In genomic region chr20:23582293-23582692, GRCh38 we compare ENCODE assay signal across 27 cellular contexts. TPM values are rescaled to one million over a fixed set of nuclear protein-coding genes. Genes with fewer than 3 reads are reported as not detected.
DNase-seq lines count a peak whose midpoint lies in the region; ATAC-seq, FAIRE-seq and TF ChIP-seq lines count a peak whose summit lies in the region.
"Had no signal": no experiment of that assay in that cellular context is flagged by ENCODE, and none has a peak within 500 bp of the region (broad histone marks: within the 10 kb centered on the region; RNA-seq: fewer than 3 reads in every experiment).

No MANE protein-coding gene starts in this region.

- TF ChIP-seq POLR2A in heart left ventricle (IDR thresholded peaks at IDR 0.05) (no peak), upper lobe of left lung (IDR thresholded peaks at IDR 0.05) (no peak), vagina (IDR thresholded peaks at IDR 0.05) (no peak)

- H3K79me2 ChIP-seq in keratinocyte (ENCODE audit: control insufficient read depth, insufficient read depth, low read length), result no peaks in the 10 kb centered on the region

- peak overlapping the region; percentile 43 for H2AFZ ChIP-seq in keratinocyte (ENCODE audit: control insufficient read depth, low read length)

- H3K27ac Mint-ChIP-seq in endodermal cell, result no peak overlapping the region
- H3K27ac Mint-ChIP-seq: CD8-positive, alpha-beta T cell had no signal

- no peak for FAIRE-seq in keratinocyte (lab: Jason Lieb, UNC)
- FAIRE-seq: GM19239 had no signal

- H3K36me3 Mint-ChIP-seq in endodermal cell (ENCODE audit: low read depth), result no peaks in the 10 kb centered on the region
- H3K36me3 Mint-ChIP-seq: CD8-positive, alpha-beta T cell had no signal

- peaks cover 0 to 5% (median 0%) of the 10 kb centered on the region in 12 donors for H3K9me3 ChIP-seq in heart left ventricle
- peaks cover 9% of the 10 kb centered on the region for H3K9me3 ChIP-seq in endodermal cell (ENCODE audit: control insufficient read depth, low read length)
- no peaks in the 10 kb centered on the region for H3K9me3 ChIP-seq in keratinocyte (ENCODE audit: control insufficient read depth, low read depth, low read length)
- H3K9me3 ChIP-seq in upper lobe of left lung, result no peaks in the 10 kb centered on the region
- H3K9me3 ChIP-seq in vagina, result no peaks in the 10 kb centered on the region
- H3K9me3 ChIP-seq: SJSA1 had no signal

- ATAC-seq in heart left ventricle (no peak), upper lobe of left lung (ENCODE audit: low FRiP score in 2 of 2) (no peak)
- ATAC-seq: CD8-positive, alpha-beta T cell; Panc1 had no signal

- 71 to 100% (median 77%) methylated on average over 1 of the region's 1 CpG for WGBS in heart left ventricle, 4 donors
- 87% methylated on average over 1 of the region's 1 CpG; no CpG with 5 or more reads in 1 of the 2 experiments for WGBS in endodermal cell (ENCODE audit: insufficient coverage in 1 of 2, insufficient read length in 1 of 2), 2 experiments
- WGBS in upper lobe of left lung, 2 donors, result 79 to 89% methylated on average over 1 of the region's 1 CpG

- peaks cover 8% of the 10 kb centered on the region for H3K9me3 Mint-ChIP-seq in endodermal cell
- H3K9me3 Mint-ChIP-seq: CD8-positive, alpha-beta T cell had no signal

- H3K27me3 ChIP-seq in heart left ventricle, result peaks cover 0 to 36% (median 2%) of the 10 kb centered on the region in 9 donors
- H3K27me3 ChIP-seq in endodermal cell (ENCODE audit: control insufficient read depth, insufficient read depth, low read length, poor library complexity, severe bottlenecking), result no peaks in the 10 kb centered on the region
- H3K27me3 ChIP-seq in keratinocyte (ENCODE audit: control insufficient read depth, extremely low read depth, insufficient read depth, low read length), result no peaks in the 10 kb centered on the region
- no peaks in the 10 kb centered on the region for H3K27me3 ChIP-seq in upper lobe of left lung
- H3K27me3 ChIP-seq in vagina, result no peaks in the 10 kb centered on the region
- H3K27me3 ChIP-seq: SJSA1 had no signal

- DNase-seq in cardiac septum (ENCODE audit: low spot score), result peak; percentile 47
- DNase-seq in heart left ventricle, result no peak
- DNase-seq in endodermal cell, result peak; percentile 39
- no peak for DNase-seq in keratinocyte (ENCODE audit: low read depth, low spot score)
- DNase-seq in SHP77 treated with DMSO at 0.1 percent for 48 hours (lab: John Stamatoyannopoulos, UW), result no peak
- DNase-seq in upper lobe of left lung, result no peak
- DNase-seq in NCI-H1417 treated with DMSO at 0.1 percent for 48 hours (lab: John Stamatoyannopoulos, UW), result no peak
- DNase-seq in vagina (ENCODE audit: extremely low spot score in 2 of 2), result no peak
- DNase-seq: 8988T; AML-193; C1 segment of cervical spinal cord; Calu3; CD8-positive, alpha-beta T cell; DMS153; GDM1; MM.1S; NCI-H1092; NCI-H2029 treated with DMSO at 0.1 percent for 48 hours; NCI-H226; NCI-H510A treated with DMSO at 0.1 percent for 48 hours; NCI-H774 had no signal

- intact Hi-C loops in cardiac septum (cut with DNase I) (no loop called here), heart left ventricle (cut with DNase I) (no loop called here), vagina (cut with DNase I) (no loop called here)

- no peaks in the 10 kb centered on the region for H3K36me3 ChIP-seq in heart left ventricle
- H3K36me3 ChIP-seq in endodermal cell (ENCODE audit: control insufficient read depth, insufficient read depth, low read length), result no peaks in the 10 kb centered on the region
- no peaks in the 10 kb centered on the region for H3K36me3 ChIP-seq in keratinocyte (ENCODE audit: control insufficient read depth in 2 of 2, extremely low read depth in 1 of 2, insufficient read depth in 2 of 2, low read length in 2 of 2)
- H3K36me3 ChIP-seq in upper lobe of left lung, result no peaks in the 10 kb centered on the region
- H3K36me3 ChIP-seq in vagina, result no peaks in the 10 kb centered on the region
- H3K36me3 ChIP-seq: SJSA1 had no signal

- H3K27ac ChIP-seq in heart left ventricle, result no peak overlapping the region
- no peak overlapping the region for H3K27ac ChIP-seq in endodermal cell (ENCODE audit: low read depth, low read length)
- no peak overlapping the region for H3K27ac ChIP-seq in keratinocyte (ENCODE audit: control insufficient read depth, insufficient read depth, low read length)
- no peak overlapping the region for H3K27ac ChIP-seq in upper lobe of left lung
- H3K27ac ChIP-seq in vagina, result no peak overlapping the region
- H3K27ac ChIP-seq: SJSA1 had no signal

- no peak for TF ChIP-seq CTCF in heart left ventricle (IDR thresholded peaks at IDR 0.05)
- TF ChIP-seq CTCF in endodermal cell (conservative IDR thresholded peaks at IDR 0.05), result no peak
- TF ChIP-seq CTCF in keratinocyte (optimal IDR thresholded peaks at IDR 0.05 in 1 of 3, IDR thresholded peaks at IDR 0.05 in 1 of 3, conservative IDR thresholded peaks at IDR 0.05 in 1 of 3; ENCODE audit: extremely low read depth in 1 of 3, insufficient read depth in 2 of 3, low read length in 3 of 3), result no peak
- no peak for TF ChIP-seq CTCF in upper lobe of left lung (IDR thresholded peaks at IDR 0.05)
- TF ChIP-seq CTCF in vagina (IDR thresholded peaks at IDR 0.05), result no peak

- H3K4me1 Mint-ChIP-seq in endodermal cell, result peaks cover 7% of the 10 kb centered on the region

- H3K4me3 ChIP-seq in heart left ventricle (no peak overlapping the region), endodermal cell (ENCODE audit: low read length) (no peak overlapping the region), keratinocyte (ENCODE audit: control insufficient read depth in 2 of 3, extremely low read depth in 1 of 3, insufficient read depth in 2 of 3, low read depth in 1 of 3, low read length in 3 of 3) (no peak overlapping the region), upper lobe of left lung (no peak overlapping the region), vagina (no peak overlapping the region)
- H3K4me3 ChIP-seq: SJSA1 had no signal

- no peaks in the 10 kb centered on the region for H4K20me1 ChIP-seq in keratinocyte (ENCODE audit: control insufficient read depth, extremely low read depth, insufficient read depth, low read length)

- H3K4me2 ChIP-seq in keratinocyte (ENCODE audit: control insufficient read depth, extremely low read depth, insufficient read depth, low read depth, low read length), result no peak overlapping the region

- peaks cover 3% of the 10 kb centered on the region for H3K9me1 ChIP-seq in keratinocyte (ENCODE audit: control insufficient read depth, extremely low read depth, insufficient read depth, low read length)

- TF ChIP-seq EP300 in upper lobe of left lung (IDR thresholded peaks at IDR 0.05), result no peak

- dilution Hi-C loops in keratinocyte (cut with MboI; ENCODE audit: extremely low pct_ligation_motif_present, low sequenced_read_pairs), result no loop called here

- H3K4me1 ChIP-seq in heart left ventricle (no peaks in the 10 kb centered on the region), endodermal cell (ENCODE audit: control insufficient read depth, insufficient read depth, low read length) (no peaks in the 10 kb centered on the region), keratinocyte (ENCODE audit: control insufficient read depth, extremely low read depth, insufficient read depth, low read length) (peaks cover 40% of the 10 kb centered on the region), upper lobe of left lung (no peaks in the 10 kb centered on the region), vagina (no peaks in the 10 kb centered on the region)
- H3K4me1 ChIP-seq: SJSA1 had no signal

- H3K9ac ChIP-seq in endodermal cell (ENCODE audit: extremely low read depth, low read length, poor library complexity, severe bottlenecking) (no peak overlapping the region), keratinocyte (ENCODE audit: control insufficient read depth, extremely low read depth, insufficient read depth, low read length) (no peak overlapping the region)

- H3K4me3 Mint-ChIP-seq in endodermal cell, result no peak overlapping the region
- H3K4me3 Mint-ChIP-seq: CD8-positive, alpha-beta T cell had no signal

- peaks cover 3% of the 10 kb centered on the region for H3K27me3 Mint-ChIP-seq in endodermal cell (ENCODE audit: insufficient read depth)

RNA-seq across cellular contexts. Expression of gene CST9L, which starts 14.0 kb away (rescaled TPM):
- total RNA-seq in cardiac septum (not detected), heart left ventricle (not detected), endodermal cell (not detected), upper lobe of left lung (not detected), vagina (not detected)
- polyA plus RNA-seq in heart left ventricle (not detected), keratinocyte (not detected in 3 replicates)
- not detected for polyA plus RNA-seq in endodermal cell (2013, experiment 1 of 2)
- not detected for polyA plus RNA-seq in endodermal cell (2013, experiment 2 of 2)
- not detected for polyA plus RNA-seq in keratinocyte (2011; ENCODE audit: low read depth)
- polyA plus RNA-seq in keratinocyte (2011; cell fraction: cytosol; rRNA removed), result not detected in 2 replicates
- polyA plus RNA-seq in keratinocyte (2011; cell fraction: nucleus; rRNA removed), result not detected in 2 replicates
- not detected in 2 replicates for polyA plus RNA-seq in keratinocyte (2012; ENCODE audit: low replicate concordance)
- polyA minus RNA-seq in keratinocyte, result not detected in 3 replicates
- polyA minus RNA-seq in keratinocyte (2011; cell fraction: cytosol; rRNA and poly(A)+ RNA removed), result not detected
- polyA minus RNA-seq in keratinocyte (2011; cell fraction: nucleus; rRNA and poly(A)+ RNA removed), result not detected in 2 replicates
- total RNA-seq: Calu3; CD8-positive, alpha-beta T cell; H4; LHCN-M2; SJSA1 had no signal
- polyA plus RNA-seq: AG04450 had no signal

RNA-seq across cellular contexts. Expression of gene CST9, which starts 23.4 kb away (rescaled TPM):
- total RNA-seq in cardiac septum (not detected), heart left ventricle (not detected), endodermal cell (not detected), upper lobe of left lung (not detected), vagina (not detected)
- polyA plus RNA-seq in heart left ventricle (not detected), keratinocyte (not detected in 3 replicates)
- not detected for polyA plus RNA-seq in endodermal cell (2013, experiment 1 of 2)
- polyA plus RNA-seq in endodermal cell (2013, experiment 2 of 2), result not detected
- polyA plus RNA-seq in keratinocyte (2011; ENCODE audit: low read depth), result not detected
- polyA plus RNA-seq in keratinocyte (2011; cell fraction: cytosol; rRNA removed), result not detected in 2 replicates
- not detected in 2 replicates for polyA plus RNA-seq in keratinocyte (2011; cell fraction: nucleus; rRNA removed)
- not detected in 2 replicates for polyA plus RNA-seq in keratinocyte (2012; ENCODE audit: low replicate concordance)
- polyA minus RNA-seq in keratinocyte, result 0.32 TPM in 1 of 3 replicates, not detected in the others
- polyA minus RNA-seq in keratinocyte (2011; cell fraction: cytosol; rRNA and poly(A)+ RNA removed), result not detected
- polyA minus RNA-seq in keratinocyte (2011; cell fraction: nucleus; rRNA and poly(A)+ RNA removed), result not detected in 2 replicates
- total RNA-seq: Calu3; CD8-positive, alpha-beta T cell; H4; LHCN-M2; SJSA1 had no signal
- polyA plus RNA-seq: AG04450 had no signal

RNA-seq across cellular contexts. Expression of gene CST3, which starts 55.5 kb away (rescaled TPM):
- total RNA-seq in cardiac septum (486 TPM), heart left ventricle (1,000 to 10,000 TPM in 3 of 9 donors, 100 to 1,000 TPM in 6; 482 to 1,194 (median 708) TPM), endodermal cell (100 to 1,000 TPM; 131 to 177 TPM), upper lobe of left lung (1,000 to 10,000 TPM in 3 of 6 donors, 100 to 1,000 TPM in 3; 201 to 1,402 (median 970) TPM), vagina (1,106 TPM)
- polyA plus RNA-seq in heart left ventricle (100 to 1,000 TPM; 240 to 611 TPM), keratinocyte (193 to 339 TPM (median 194 TPM) in 3 replicates)
- 161 TPM for polyA plus RNA-seq in endodermal cell (2013, experiment 1 of 2)
- polyA plus RNA-seq in endodermal cell (2013, experiment 2 of 2), result 145 TPM
- 94.0 TPM for polyA plus RNA-seq in keratinocyte (2011; ENCODE audit: low read depth)
- polyA plus RNA-seq in keratinocyte (2011; cell fraction: cytosol; rRNA removed), result 253 and 507 TPM in 2 replicates
- 171 and 289 TPM in 2 replicates for polyA plus RNA-seq in keratinocyte (2011; cell fraction: nucleus; rRNA removed)
- polyA plus RNA-seq in keratinocyte (2012; ENCODE audit: low replicate concordance), result 333 and 409 TPM in 2 replicates
- polyA minus RNA-seq in keratinocyte, result 189 to 317 TPM (median 258 TPM) in 3 replicates
- polyA minus RNA-seq in keratinocyte (2011; cell fraction: cytosol; rRNA and poly(A)+ RNA removed), result 535 TPM
- polyA minus RNA-seq in keratinocyte (2011; cell fraction: nucleus; rRNA and poly(A)+ RNA removed), result 137 and 147 TPM in 2 replicates

Comparison
In these comparisons a context has a peak if more than half of its experiments do, and no peak if none do; other contexts are left out.
1. DNase-seq: peak in cardiac septum (single experiment) and endodermal cell (single experiment); none in heart left ventricle (0 of 5), keratinocyte (single experiment), SHP77 treated with DMSO at 0.1 percent for 48 hours (single experiment), upper lobe of left lung (0 of 2), NCI-H1417 treated with DMSO at 0.1 percent for 48 hours (single experiment) and vagina (0 of 2).